22 cellular contexts compared by ENCODE assay signal in genomic region chrX:110569506-110569905, GRCh38.
DNase-seq lines count a peak whose midpoint lies in the region; ATAC-seq and TF ChIP-seq lines count a peak whose summit lies in the region.
"Had no signal": no experiment of that assay in that cellular context is flagged by ENCODE, and none has a peak within 500 bp of the region (broad histone marks: within the 10 kb centered on the region; RNA-seq: fewer than 3 reads in every experiment).

No MANE protein-coding gene starts in this region.

- H4K8ac ChIP-seq in mesendoderm (ENCODE audit: low read depth, low read length) = no peak overlapping the region

- no peak overlapping the region for H3K27ac ChIP-seq in DND-41 (ENCODE audit: low read length)
- no peak overlapping the region for H3K27ac ChIP-seq in mesendoderm (ENCODE audit: low read depth, low read length)
- H3K27ac ChIP-seq: adrenal gland, spleen, thoracic aorta, VCaP had no signal

- no peak for TF ChIP-seq CTCF in DND-41 (IDR thresholded peaks at IDR 0.05; ENCODE audit: borderline replicate concordance, extremely low read depth, low read length, poor library complexity, severe bottlenecking)

- H3K4ac ChIP-seq in mesendoderm (ENCODE audit: low read depth, low read length) = no peak overlapping the region

- no peak overlapping the region for H2AK5ac ChIP-seq in mesendoderm (ENCODE audit: low read length)

- no peak overlapping the region for H2BK5ac ChIP-seq in mesendoderm (ENCODE audit: low read length)

- ATAC-seq in DND-41 (ENCODE audit: insufficient read depth, low read depth) = peak; percentile 94
- ATAC-seq in GM19035 (IDR thresholded peaks at IDR 0.05; ENCODE audit: unreplicated experiment) = no peak
- ATAC-seq: left lobe of liver, mucosa of descending colon had no signal

- no peak overlapping the region for H2BK15ac ChIP-seq in mesendoderm (replicated peaks; ENCODE audit: low read depth)

- no peaks in the 10 kb centered on the region for H3K9me3 ChIP-seq in DND-41 (ENCODE audit: insufficient read depth, low read length, severe bottlenecking)
- H3K9me3 ChIP-seq: adrenal gland, mucosa of descending colon, thoracic aorta had no signal

- H3K27me3 ChIP-seq in DND-41 (ENCODE audit: insufficient read depth, low read length, poor library complexity) (no peaks in the 10 kb centered on the region), mesendoderm (ENCODE audit: insufficient read depth, low read length, poor library complexity) (no peaks in the 10 kb centered on the region)
- H3K27me3 ChIP-seq: spleen had no signal

- H3K23ac ChIP-seq in mesendoderm (ENCODE audit: low read length) = no peak overlapping the region

- H2AFZ ChIP-seq in DND-41 (ENCODE audit: low read depth, low read length) = no peak overlapping the region

- H3K79me2 ChIP-seq in DND-41 (ENCODE audit: insufficient read depth, low read length) (no peaks in the 10 kb centered on the region), mesendoderm (ENCODE audit: control insufficient read depth, insufficient read depth, low read length) (no peaks in the 10 kb centered on the region)

- H4K20me1 ChIP-seq in DND-41 (ENCODE audit: insufficient read depth, low read length) = no peaks in the 10 kb centered on the region

- no peak overlapping the region for H3K56ac ChIP-seq in mesendoderm (ENCODE audit: low read length)

- peaks cover 23% of the 10 kb centered on the region for H3K4me1 ChIP-seq in DND-41 (ENCODE audit: insufficient read depth, low read length)
- H3K4me1 ChIP-seq in mesendoderm (ENCODE audit: control insufficient read depth, low read depth, low read length) = no peaks in the 10 kb centered on the region
- H3K4me1 ChIP-seq: adrenal gland, spleen had no signal

- no peak overlapping the region for H2BK120ac ChIP-seq in mesendoderm (ENCODE audit: low read depth, low read length)

- peak; percentile 13 for DNase-seq in DND-41
- DNase-seq in KBM-7 = peak; percentile 76
- peak; percentile 32 for DNase-seq in SK-N-DZ (ENCODE audit: low spot score)
- peak; percentile 28 for DNase-seq in mesendoderm
- DNase-seq in NCI-H1092 (lab: John Stamatoyannopoulos, UW) = no peak
- DNase-seq in activated CD4-positive, CD25-positive, alpha-beta regulatory T cell (lab: John Stamatoyannopoulos, UW) = no peak
- no peak for DNase-seq in kidney glomerular epithelial cell (lab: John Stamatoyannopoulos, UW)
- DNase-seq: activated CD4-positive, alpha-beta T cell treated with anti-CD3 and anti-CD28 coated beads, Interleukin-2, amount 50 U/mL, for 4 hours; activated gamma-delta T cell treated with Interleukin-2 at 50 U/mL for 16 hours; adrenal gland; erythroblast; H7; MM.1S; mucosa of descending colon; NCI-H1930; NCI-H510A; SHP77; spleen had no signal

- no CpG with 5 or more reads among the region's 1 CpG for WGBS in mesendoderm (ENCODE audit: extremely low coverage, insufficient coverage, low lambda C conversion rate)

- H3K9ac ChIP-seq in DND-41 (ENCODE audit: low read depth, low read length) = no peak overlapping the region
- no peak overlapping the region for H3K9ac ChIP-seq in mesendoderm (ENCODE audit: low read length)

- H3K18ac ChIP-seq in mesendoderm (ENCODE audit: low read length) = no peak overlapping the region

- no peaks in the 10 kb centered on the region for H3K79me1 ChIP-seq in mesendoderm (ENCODE audit: low read length)

- no peaks in the 10 kb centered on the region for H3K36me3 ChIP-seq in DND-41 (ENCODE audit: insufficient read depth, low read length)
- no peaks in the 10 kb centered on the region for H3K36me3 ChIP-seq in mesendoderm (ENCODE audit: control insufficient read depth, insufficient read depth, low read length)
- H3K36me3 ChIP-seq: adrenal gland, spleen, thoracic aorta had no signal

- H3K4me3 ChIP-seq in DND-41 (ENCODE audit: low read depth in 1 of 2, low read length in 2 of 2) (no peak overlapping the region), mesendoderm (ENCODE audit: low read length) (no peak overlapping the region)
- H3K4me3 ChIP-seq: adrenal gland, mucosa of descending colon, spleen, thoracic aorta had no signal

- in situ Hi-C loops in KBM-7 (cut with MboI; ENCODE audit: low pct_unique_long_range_greater_than_20kb, low sequenced_read_pairs) = no loop called here

- no peak overlapping the region for H4K5ac ChIP-seq in mesendoderm (ENCODE audit: low read length)

- H3K4me2 ChIP-seq in DND-41 (ENCODE audit: insufficient read depth, low read length) (no peak overlapping the region; the same call in 1 of the 2 replicates), mesendoderm (ENCODE audit: low read length) (no peak overlapping the region)

Comparison
In these comparisons a context has a peak if more than half of its experiments do, and no peak if none do; other contexts are left out.
1. DNase-seq: peak in DND-41 (single experiment), KBM-7 (single experiment), SK-N-DZ (single experiment) and mesendoderm (single experiment); none in NCI-H1092 (single experiment), activated CD4-positive, CD25-positive, alpha-beta regulatory T cell (0 of 4) and kidney glomerular epithelial cell (single experiment).